Comparison of ENCODE assay signal across 8 cellular contexts in genomic region chr19:55165952-55166529, GRCh38. TPM values are rescaled to one million over a fixed set of nuclear protein-coding genes. Genes with fewer than 3 reads are reported as not detected.
A peak's percentile ranks its signal among the peaks of the same experiment; 100 is the strongest.
DNase-seq lines count a peak whose midpoint lies in the region; ATAC-seq and TF ChIP-seq lines count a peak whose summit lies in the region.

No MANE protein-coding gene starts in this region.

- intact Hi-C loops in activated CD8-positive, alpha-beta T cell treated with anti-CD3 and anti-CD28 coated beads for 36 hours (cut with micrococcal nuclease), result no loop called here
- intact Hi-C loops in thyroid gland (cut with DNase I), result no loop called here

- H3K4me1 Mint-ChIP-seq in activated CD8-positive, alpha-beta T cell treated with anti-CD3 and anti-CD28 coated beads for 36 hours (ENCODE audit: low read depth), result peaks cover 10% of the 10 kb centered on the region

- H3K4me3 ChIP-seq in mucosa of rectum (ENCODE audit: low read length in 2 of 2) (peak overlapping the region; percentile 67 to 70), thyroid gland (replicated peaks in 1 of 3) (peak overlapping the region in 2 of 3 donors; percentile 24 to 49)

- no peaks in the 10 kb centered on the region for H3K36me3 Mint-ChIP-seq in activated CD8-positive, alpha-beta T cell treated with anti-CD3 and anti-CD28 coated beads for 36 hours (ENCODE audit: low read depth)

- DNase-seq in DMS153 treated with DMSO at 0.1 percent for 48 hours (lab: John Stamatoyannopoulos, UW; ENCODE audit: unreplicated experiment) (peak; percentile 83), NCI-H524 (lab: John Stamatoyannopoulos, UW) (peak; percentile 74 to 85), erythroblast (lab: John Stamatoyannopoulos, UW) (peak; percentile 85), thyroid gland (peak; percentile 45 to 75)
- DNase-seq in activated CD8-positive, alpha-beta T cell treated with anti-CD3 and anti-CD28 coated beads for 36 hours, result peak; percentile 79

- H3K4me1 ChIP-seq in mucosa of rectum (ENCODE audit: control insufficient read depth in 2 of 2, insufficient read depth in 2 of 2, low read length in 2 of 2) (peaks cover 4 to 8% of the 10 kb centered on the region in 2 donors), thyroid gland (peaks cover 6 to 8% of the 10 kb centered on the region in 2 donors)

- TF ChIP-seq POLR2A in erythroblast (IDR thresholded peaks at IDR 0.05; ENCODE audit: low read length) (no peak), thyroid gland (IDR thresholded peaks at IDR 0.05) (no peak)

- H3K36me3 ChIP-seq in mucosa of rectum (ENCODE audit: control insufficient read depth in 2 of 2, insufficient read depth in 2 of 2, low read length in 2 of 2), result no peaks in the 10 kb centered on the region
- H3K36me3 ChIP-seq in thyroid gland, result no peaks in the 10 kb centered on the region

- no peaks in the 10 kb centered on the region for H3K9me3 ChIP-seq in mucosa of rectum (ENCODE audit: control insufficient read depth in 2 of 2, low read length in 2 of 2)
- H3K9me3 ChIP-seq in thyroid gland, result no peaks in the 10 kb centered on the region

- H3K4me3 Mint-ChIP-seq in activated CD8-positive, alpha-beta T cell treated with anti-CD3 and anti-CD28 coated beads for 36 hours, result peak overlapping the region; percentile 66

- no peaks in the 10 kb centered on the region for H3K9me3 Mint-ChIP-seq in activated CD8-positive, alpha-beta T cell treated with anti-CD3 and anti-CD28 coated beads for 36 hours

- H3K9ac ChIP-seq in mucosa of rectum (ENCODE audit: low read depth in 1 of 2, low read length in 2 of 2), result peak overlapping the region in 1 of 2 donors; percentile 37

- peak; percentile 45 for TF ChIP-seq CTCF in activated CD8-positive, alpha-beta T cell treated with anti-CD3 and anti-CD28 coated beads for 36 hours (IDR thresholded peaks at IDR 0.05)
- peak in 4 of 6 experiments; percentile 17 to 31 (median 26) for TF ChIP-seq CTCF in thyroid gland (IDR thresholded peaks at IDR 0.05)

- CTCF ChIA-PET in activated CD8-positive, alpha-beta T cell treated with anti-CD3 and anti-CD28 coated beads for 36 hours (lab: Charles Lee), result interaction anchor here (0.6 to 2.2 kb wide), 6 partner anchors 9 to 1507 kb away, joined by 3 to 9 read pairs (median 4); no protein-coding TSS in a partner anchor

- H3K27me3 ChIP-seq in mucosa of rectum (ENCODE audit: control insufficient read depth in 2 of 2, insufficient read depth in 2 of 2, low read length in 2 of 2), result peaks cover 8 to 14% of the 10 kb centered on the region in 2 donors
- peaks cover 8% of the 10 kb centered on the region for H3K27me3 ChIP-seq in thyroid gland

- peaks cover 48% of the 10 kb centered on the region for H3K27me3 Mint-ChIP-seq in activated CD8-positive, alpha-beta T cell treated with anti-CD3 and anti-CD28 coated beads for 36 hours

- H3K27ac ChIP-seq in mucosa of rectum (ENCODE audit: low read depth in 2 of 2, low read length in 2 of 2) (no peak overlapping the region), thyroid gland (no peak overlapping the region)

- ATAC-seq in HG03354 (IDR thresholded peaks at IDR 0.05; ENCODE audit: poor library complexity, severe bottlenecking, unreplicated experiment), result peak; percentile 34
- peak; percentile 79 for ATAC-seq in activated CD8-positive, alpha-beta T cell treated with anti-CD3 and anti-CD28 coated beads for 36 hours
- no peak for ATAC-seq in GM18858 (IDR thresholded peaks at IDR 0.05; ENCODE audit: unreplicated experiment)

- POLR2A ChIA-PET in activated CD8-positive, alpha-beta T cell treated with anti-CD3 and anti-CD28 coated beads for 36 hours (lab: Charles Lee), result interaction anchor here (1.8 kb wide), 1 partner anchor 93 kb away, joined by 4 read pairs; the partner anchor contains the start of gene PPP6R1

- 0 to 2% methylated on average over 27 to 33 of the region's 34 CpGs for WGBS in thyroid gland, 2 donors

- no peak overlapping the region for H3K27ac Mint-ChIP-seq in activated CD8-positive, alpha-beta T cell treated with anti-CD3 and anti-CD28 coated beads for 36 hours

RNA-seq across cellular contexts. Expression of gene DNAAF3, which starts 0.4 kb away (rescaled TPM):
- total RNA-seq in activated CD8-positive, alpha-beta T cell treated with anti-CD3 and anti-CD28 coated beads for 36 hours, result not detected
- total RNA-seq in thyroid gland, result 1 to 10 TPM; 3.3 to 9.1 (median 5.5) TPM

RNA-seq across cellular contexts. Expression of gene TNNI3, which starts 8.5 kb away (rescaled TPM):
- total RNA-seq in activated CD8-positive, alpha-beta T cell treated with anti-CD3 and anti-CD28 coated beads for 36 hours, result not detected
- total RNA-seq in thyroid gland, result not detected

RNA-seq across cellular contexts. Expression of gene SYT5, which starts 14.0 kb away (rescaled TPM):
- total RNA-seq in activated CD8-positive, alpha-beta T cell treated with anti-CD3 and anti-CD28 coated beads for 36 hours, result not detected
- not detected for total RNA-seq in thyroid gland

RNA-seq across cellular contexts. Expression of gene TNNT1, which starts 17.0 kb away (rescaled TPM):
- not detected for total RNA-seq in activated CD8-positive, alpha-beta T cell treated with anti-CD3 and anti-CD28 coated beads for 36 hours
- total RNA-seq in thyroid gland, result not detected

RNA-seq across cellular contexts. Expression of gene PTPRH, which starts 43.3 kb away (rescaled TPM):
- total RNA-seq in activated CD8-positive, alpha-beta T cell treated with anti-CD3 and anti-CD28 coated beads for 36 hours, result not detected
- 1 to 10 TPM in 1 of 4 donors, under 1 TPM in 2, not detected in 1; 0.11 to 2.6 (median 0.54) TPM for total RNA-seq in thyroid gland

Comparison
In these comparisons a context has a peak if more than half of its experiments do, and no peak if none do; other contexts are left out.
1. RNA of gene DNAAF3, which starts 0.4 kb away (total RNA-seq): 3.3 to 9.1 TPM in thyroid gland; not detected in activated CD8-positive, alpha-beta T cell treated with anti-CD3 and anti-CD28 coated beads for 36 hours; every median in the first group is over 4 times any median in the second.
2. Peak in every context shown above with its lines, with median percentiles within 50 percentile points of each other: DNase-seq.